15 cellular contexts compared by ENCODE assay signal in the genomic region with DNA sequence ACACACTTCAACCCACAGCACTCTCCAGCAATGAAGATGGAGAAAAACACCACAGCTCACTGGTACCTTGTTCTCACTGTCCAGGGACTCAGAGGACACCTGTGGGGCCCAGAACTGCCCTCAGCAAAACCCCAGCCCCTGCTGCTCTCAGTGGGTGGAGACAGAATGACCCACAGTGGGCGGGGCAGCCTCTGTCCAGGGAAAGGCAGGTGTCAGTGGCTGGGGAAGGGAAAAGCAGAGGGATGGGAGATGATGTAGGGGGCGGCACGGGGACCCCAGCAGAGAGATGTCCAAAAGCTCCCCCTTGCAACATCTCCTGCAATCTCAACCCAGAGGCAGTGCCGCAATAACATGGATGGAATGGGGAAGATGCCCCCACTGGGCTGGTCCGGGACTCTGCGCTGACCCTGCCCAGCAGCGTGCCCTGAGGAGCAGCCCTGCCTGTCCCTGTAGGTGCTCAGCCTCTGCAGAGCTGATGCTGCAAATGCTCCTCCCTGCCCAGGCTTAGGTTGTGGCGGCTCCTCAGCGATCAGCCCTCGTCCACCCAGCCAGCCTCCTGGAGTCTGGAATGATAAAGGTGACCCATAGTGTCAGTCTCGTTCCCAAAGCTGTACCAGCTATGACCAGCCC.
DNase-seq lines count a peak whose midpoint lies in the region; ATAC-seq and TF ChIP-seq lines count a peak whose summit lies in the region.
"Had no signal": no experiment of that assay in that cellular context is flagged by ENCODE, and none has a peak within 500 bp of the region (broad histone marks: within the 10 kb centered on the region; RNA-seq: fewer than 3 reads in every experiment).

No MANE protein-coding gene starts in this region.

- no peak for ATAC-seq in right cardiac atrium
- no peak for ATAC-seq in Right ventricle myocardium inferior
- no peak for ATAC-seq in RWPE2 (ENCODE audit: low read depth)
- no peak for ATAC-seq in upper lobe of right lung

- H3K27me3 ChIP-seq in right cardiac atrium (ENCODE audit: control insufficient read depth, insufficient read depth) (no peaks in the 10 kb centered on the region), RWPE2 (ENCODE audit: insufficient read depth, poor library complexity, severe bottlenecking) (no peaks in the 10 kb centered on the region), neural progenitor cell (no peaks in the 10 kb centered on the region), upper lobe of right lung (no peaks in the 10 kb centered on the region)

- no peak overlapping the region for H3K9ac ChIP-seq in neural progenitor cell

- H3K4me3 ChIP-seq in right cardiac atrium (ENCODE audit: low read length): no peak overlapping the region
- no peak overlapping the region for H3K4me3 ChIP-seq in RWPE2 (ENCODE audit: severe bottlenecking)
- H3K4me3 ChIP-seq in neural progenitor cell: no peak overlapping the region
- no peak overlapping the region for H3K4me3 ChIP-seq in upper lobe of right lung

- H2AFZ ChIP-seq in neural progenitor cell (replicated peaks): no peak overlapping the region

- H3K36me3 Mint-ChIP-seq in neural progenitor cell: no peaks in the 10 kb centered on the region

- no peaks in the 10 kb centered on the region for H3K36me3 ChIP-seq in RWPE2 (ENCODE audit: low read depth)
- H3K36me3 ChIP-seq in neural progenitor cell: no peaks in the 10 kb centered on the region
- H3K36me3 ChIP-seq in upper lobe of right lung: no peaks in the 10 kb centered on the region

- WGBS in right cardiac atrium: 94% methylated on average over 11 of the region's 11 CpGs

- no peaks in the 10 kb centered on the region for H3F3A ChIP-seq in neural progenitor cell (ENCODE audit: low read depth)

- no peaks in the 10 kb centered on the region for H3K9me3 ChIP-seq in right cardiac atrium (ENCODE audit: control insufficient read depth, low read length)
- H3K9me3 ChIP-seq in RWPE2 (ENCODE audit: severe bottlenecking): no peaks in the 10 kb centered on the region
- no peaks in the 10 kb centered on the region for H3K9me3 ChIP-seq in neural progenitor cell (ENCODE audit: low read depth)
- no peaks in the 10 kb centered on the region for H3K9me3 ChIP-seq in upper lobe of right lung

- no peak overlapping the region for H3K4me2 ChIP-seq in neural progenitor cell

- no peak overlapping the region for H3K27ac ChIP-seq in right cardiac atrium (ENCODE audit: low read length)
- H3K27ac ChIP-seq in RWPE2 (ENCODE audit: poor library complexity, severe bottlenecking): no peak overlapping the region
- H3K27ac ChIP-seq in neural progenitor cell: no peak overlapping the region
- H3K27ac ChIP-seq in upper lobe of right lung: no peak overlapping the region

- H3K4me1 Mint-ChIP-seq in neural progenitor cell: peaks cover 44% of the 10 kb centered on the region

- no peak overlapping the region for H3K4me3 Mint-ChIP-seq in neural progenitor cell
- H3K4me3 Mint-ChIP-seq: H9 had no signal

- H3K4me1 ChIP-seq in right cardiac atrium (ENCODE audit: control insufficient read depth, insufficient read depth, low read length): peaks cover 6% of the 10 kb centered on the region
- H3K4me1 ChIP-seq in RWPE2 (ENCODE audit: insufficient read depth, poor library complexity, severe bottlenecking): no peaks in the 10 kb centered on the region
- peaks cover 18% of the 10 kb centered on the region for H3K4me1 ChIP-seq in neural progenitor cell
- peaks cover 17% of the 10 kb centered on the region for H3K4me1 ChIP-seq in upper lobe of right lung

- intact Hi-C loops in right cardiac atrium (cut with DNase I) (no loop called here), Right ventricle myocardium inferior (cut with DNase I) (no loop called here), upper lobe of right lung (cut with DNase I) (no loop called here)

- DNase-seq in right cardiac atrium: peak in 2 of 3 donors; percentile 35 to 42
- no peak for DNase-seq in Right ventricle myocardium inferior (ENCODE audit: missing footprints)
- peak; percentile 38 for DNase-seq in RWPE2 (ENCODE audit: low spot score)
- no peak for DNase-seq in neural progenitor cell (ENCODE audit: low spot score)
- peak; percentile 48 for DNase-seq in upper lobe of right lung
- DNase-seq in GM10266 (ENCODE audit: extremely low spot score): no peak
- no peak for DNase-seq in AG20443 (ENCODE audit: low spot score)
- no peak for DNase-seq in HUDEP-2 (lab: John Stamatoyannopoulos, UW; ENCODE audit: unreplicated experiment in 76 of 76)
- DNase-seq: DMS79 treated with DMSO at 0.1 percent for 48 hours; H9; NCI-H1092 treated with DMSO at 0.1 percent for 48 hours; NCI-H510A; NCI-H748 treated with DMSO at 0.1 percent for 48 hours; NK-92 treated with Interleukin-12 subunit alpha and Interleukin-12 subunit beta, amount 100 ng/mL, for 24 hours; SIG-M5 had no signal

- no peak for TF ChIP-seq CTCF in RWPE2 (IDR thresholded peaks at IDR 0.05; ENCODE audit: poor library complexity, severe bottlenecking)
- no peak for TF ChIP-seq CTCF in neural progenitor cell (IDR thresholded peaks at IDR 0.05)
- no peak for TF ChIP-seq CTCF in upper lobe of right lung (IDR thresholded peaks at IDR 0.05)
- no peak for TF ChIP-seq CTCF in GM10266 (IDR thresholded peaks at IDR 0.05; ENCODE audit: control insufficient read depth, insufficient read depth, low read depth, missing control alignments)

- H3K27ac Mint-ChIP-seq in neural progenitor cell: peak overlapping the region; percentile 60

- H3K9me3 Mint-ChIP-seq in neural progenitor cell: no peaks in the 10 kb centered on the region
- H3K9me3 Mint-ChIP-seq: H9 had no signal

- H3K27me3 Mint-ChIP-seq in neural progenitor cell (ENCODE audit: insufficient read depth, low read depth): peaks cover 2% of the 10 kb centered on the region

- H4K20me1 ChIP-seq in neural progenitor cell (ENCODE audit: low read depth): peaks cover 20% of the 10 kb centered on the region

- H3K79me2 ChIP-seq in neural progenitor cell (ENCODE audit: low read depth): no peaks in the 10 kb centered on the region

Comparison
In these comparisons a context has a peak if more than half of its experiments do, and no peak if none do; other contexts are left out.
1. DNase-seq: peak in right cardiac atrium (2 of 3), RWPE2 (single experiment) and upper lobe of right lung (single experiment); none in Right ventricle myocardium inferior (single experiment), neural progenitor cell (single experiment), GM10266 (single experiment), AG20443 (single experiment) and HUDEP-2 (0 of 76).